In the genomic region with DNA sequence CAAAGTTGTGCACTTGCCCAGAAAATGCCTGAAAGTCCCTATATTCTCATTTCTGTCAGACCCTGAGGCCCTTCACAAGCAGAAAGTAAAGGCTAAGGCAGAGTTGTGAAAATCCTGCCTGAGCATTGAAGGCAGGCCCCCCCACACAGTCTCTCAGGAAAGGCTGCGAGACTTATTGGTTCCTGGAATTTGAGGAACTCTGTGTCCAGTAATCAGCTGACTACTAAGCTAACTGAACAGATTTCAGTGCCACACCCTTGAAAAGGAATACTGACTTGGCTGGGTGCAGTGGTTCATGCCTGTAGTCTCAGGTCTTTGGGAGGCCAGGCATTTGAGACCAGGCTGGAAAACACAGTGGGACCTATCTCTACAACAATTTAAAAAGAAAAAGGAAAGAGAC, we compare ENCODE assay signal across 14 cellular contexts. TPM values are rescaled to one million over a fixed set of nuclear protein-coding genes. Genes with fewer than 3 reads are reported as not detected.
DNase-seq lines count a peak whose midpoint lies in the region; ATAC-seq and TF ChIP-seq lines count a peak whose summit lies in the region.
"Had no signal": no experiment of that assay in that cellular context is flagged by ENCODE, and none has a peak within 500 bp of the region (broad histone marks: within the 10 kb centered on the region; RNA-seq: fewer than 3 reads in every experiment).

No MANE protein-coding gene starts in this region.

- H3K4me2 ChIP-seq in GM23338 = no peak overlapping the region
- H3K4me2 ChIP-seq: KMS-11 had no signal

- H3K4me1 ChIP-seq in transverse colon (peaks cover 0 to 8% (median 2%) of the 10 kb centered on the region in 4 donors), GM23338 (ENCODE audit: insufficient read depth) (no peaks in the 10 kb centered on the region)
- H3K4me1 ChIP-seq: ascending aorta, vagina had no signal

- no peak overlapping the region for H2AFZ ChIP-seq in GM23338

- DNase-seq in HFFc6 (peak; percentile 41), chondrocyte (ENCODE audit: low spot score) (no peak), left colon (peak; percentile 30 to 50), transverse colon (peak; percentile 35), amniotic stem cell (lab: John Stamatoyannopoulos, UW) (no peak), GM23338 (ENCODE audit: low spot score) (no peak)
- DNase-seq: activated CD8-positive, alpha-beta T cell treated with anti-CD3 and anti-CD28 coated beads, Interleukin-2, amount 10 ng/mL, durations not matched to agents 7 days and 5 days; NCI-H1436 had no signal

- H3K4me1 Mint-ChIP-seq in HFFc6 (ENCODE audit: low read depth) = peaks cover 24% of the 10 kb centered on the region
- peaks cover 11% of the 10 kb centered on the region for H3K4me1 Mint-ChIP-seq in chondrocyte (ENCODE audit: low read depth)
- H3K4me1 Mint-ChIP-seq in GM23338 = no peaks in the 10 kb centered on the region
- H3K4me1 Mint-ChIP-seq: stimulated activated effector memory CD8-positive, alpha-beta T cell treated with anti-CD3 and anti-CD28 coated beads, Interleukin-12 subunit alpha, Interleukin-12 subunit beta, amount 100 ng/mL, for 72 hours had no signal

- TF ChIP-seq POLR2A in transverse colon (IDR thresholded peaks at IDR 0.05) = no peak

- H3K4me3 Mint-ChIP-seq in HFFc6 (no peak overlapping the region), chondrocyte (ENCODE audit: unreplicated experiment) (no peak overlapping the region), GM23338 (no peak overlapping the region)
- H3K4me3 Mint-ChIP-seq: activated CD8-positive, alpha-beta T cell treated with anti-CD3 and anti-CD28 coated beads, Interleukin-2, amount 10 ng/mL, durations not matched to agents 7 days and 5 days; stimulated activated effector memory CD8-positive, alpha-beta T cell treated with anti-CD3 and anti-CD28 coated beads, Interleukin-12 subunit alpha, Interleukin-12 subunit beta, amount 100 ng/mL, for 72 hours had no signal

- H3K9me3 Mint-ChIP-seq in HFFc6 (no peaks in the 10 kb centered on the region), chondrocyte (ENCODE audit: low read depth) (no peaks in the 10 kb centered on the region), GM23338 (no peaks in the 10 kb centered on the region)
- H3K9me3 Mint-ChIP-seq: stimulated activated effector memory CD8-positive, alpha-beta T cell treated with anti-CD3 and anti-CD28 coated beads, Interleukin-12 subunit alpha, Interleukin-12 subunit beta, amount 100 ng/mL, for 72 hours had no signal

- H3K9me3 ChIP-seq in transverse colon = no peaks in the 10 kb centered on the region
- H3K9me3 ChIP-seq: ascending aorta, vagina had no signal

- H4K20me1 ChIP-seq in GM23338 (replicated peaks; ENCODE audit: insufficient read depth) = no peaks in the 10 kb centered on the region

- ATAC-seq in left colon = peak; percentile 95
- ATAC-seq in HG03045 (IDR thresholded peaks at IDR 0.05; ENCODE audit: unreplicated experiment) = no peak
- ATAC-seq in GM23338 = no peak
- ATAC-seq: activated CD8-positive, alpha-beta T cell treated with anti-CD3 and anti-CD28 coated beads, Interleukin-2, amount 10 ng/mL, durations not matched to agents 7 days and 5 days; stimulated activated effector memory CD8-positive, alpha-beta T cell treated with anti-CD3 and anti-CD28 coated beads, Interleukin-12 subunit alpha, Interleukin-12 subunit beta, amount 100 ng/mL, for 72 hours had no signal

- H3K9me2 ChIP-seq in GM23338 (ENCODE audit: insufficient read depth) = no peaks in the 10 kb centered on the region

- H3K27ac ChIP-seq in transverse colon = no peak overlapping the region
- no peak overlapping the region for H3K27ac ChIP-seq in GM23338 (ENCODE audit: low read depth)
- H3K27ac ChIP-seq: ascending aorta, KMS-11, vagina had no signal

- H3K27me3 Mint-ChIP-seq in HFFc6 (ENCODE audit: insufficient read depth) (peaks cover 23% of the 10 kb centered on the region), chondrocyte (ENCODE audit: low read depth) (no peaks in the 10 kb centered on the region), GM23338 (ENCODE audit: insufficient read depth, low read depth, poor library complexity) (no peaks in the 10 kb centered on the region)

- WGBS in transverse colon (ENCODE audit: low coverage in 1 of 2), 2 donors = 22% methylated on average over 1 of the region's 1 CpG; no CpG with 5 or more reads in 1 of the 2 donors

- H3K36me3 ChIP-seq in transverse colon = no peaks in the 10 kb centered on the region
- no peaks in the 10 kb centered on the region for H3K36me3 ChIP-seq in GM23338 (ENCODE audit: insufficient read depth)
- H3K36me3 ChIP-seq: ascending aorta, vagina had no signal

- H3K27ac Mint-ChIP-seq in HFFc6 (peak overlapping the region; percentile 82), chondrocyte (ENCODE audit: unreplicated experiment) (peak overlapping the region; percentile 45), GM23338 (no peak overlapping the region)
- H3K27ac Mint-ChIP-seq: activated CD8-positive, alpha-beta T cell treated with anti-CD3 and anti-CD28 coated beads, Interleukin-2, amount 10 ng/mL, durations not matched to agents 7 days and 5 days; stimulated activated effector memory CD8-positive, alpha-beta T cell treated with anti-CD3 and anti-CD28 coated beads, Interleukin-12 subunit alpha, Interleukin-12 subunit beta, amount 100 ng/mL, for 72 hours had no signal

- H3K4me3 ChIP-seq in transverse colon (no peak overlapping the region), GM23338 (no peak overlapping the region)
- H3K4me3 ChIP-seq: ascending aorta, vagina had no signal

- H3F3A ChIP-seq in GM23338 (replicated peaks; ENCODE audit: low read depth) = no peaks in the 10 kb centered on the region

- H3K79me2 ChIP-seq in GM23338 (replicated peaks; ENCODE audit: insufficient read depth) = no peaks in the 10 kb centered on the region

- intact Hi-C loops in left colon (cut with DNase I, micrococcal nuclease) (no loop called here), transverse colon (cut with DNase I; ENCODE audit: low total_unique reads) (no loop called here)

- no peak for TF ChIP-seq CTCF in HFFc6 (IDR thresholded peaks at IDR 0.05)
- no peak for TF ChIP-seq CTCF in chondrocyte (IDR thresholded peaks at IDR 0.05)
- no peak for TF ChIP-seq CTCF in transverse colon (IDR thresholded peaks at IDR 0.05)
- TF ChIP-seq CTCF in GM23338 (conservative IDR thresholded peaks at IDR 0.05; ENCODE audit: low read depth in 2 of 2) = no peak

- H3K36me3 Mint-ChIP-seq in HFFc6 (ENCODE audit: low read depth) (no peaks in the 10 kb centered on the region), chondrocyte (ENCODE audit: low read depth) (no peaks in the 10 kb centered on the region), GM23338 (ENCODE audit: low read depth) (no peaks in the 10 kb centered on the region)
- H3K36me3 Mint-ChIP-seq: CD14-positive monocyte; stimulated activated effector memory CD8-positive, alpha-beta T cell treated with anti-CD3 and anti-CD28 coated beads, Interleukin-12 subunit alpha, Interleukin-12 subunit beta, amount 100 ng/mL, for 72 hours had no signal

- no peak for TF ChIP-seq EP300 in transverse colon (IDR thresholded peaks at IDR 0.05; ENCODE audit: low read depth)

- H3K27me3 ChIP-seq in transverse colon (no peaks in the 10 kb centered on the region), GM23338 (ENCODE audit: insufficient read depth) (no peaks in the 10 kb centered on the region)
- H3K27me3 ChIP-seq: ascending aorta, vagina had no signal

- in situ Hi-C loops in transverse colon (cut with MboI; ENCODE audit: low pct_ligation_motif_present in 1 of 4, low pct_unique_long_range_greater_than_20kb in 1 of 4, low sequenced_read_pairs in 3 of 4) = no loop called here

TF ChIP-seq in GM23338, 12 proteins besides CTCF, POLR2A, EP300 and RAD21:
- no peak for TF ChIP-seq STAT1 (IDR thresholded peaks at IDR 0.05; ENCODE audit: unreplicated experiment)
- TF ChIP-seq CREB1 (CRISPR knock-in tag; IDR thresholded peaks at IDR 0.05; ENCODE audit: low read depth) = no peak
- no peak for TF ChIP-seq EZH2 (IDR thresholded peaks at IDR 0.05; ENCODE audit: low read depth, unreplicated experiment)
- TF ChIP-seq, protein P1, sequence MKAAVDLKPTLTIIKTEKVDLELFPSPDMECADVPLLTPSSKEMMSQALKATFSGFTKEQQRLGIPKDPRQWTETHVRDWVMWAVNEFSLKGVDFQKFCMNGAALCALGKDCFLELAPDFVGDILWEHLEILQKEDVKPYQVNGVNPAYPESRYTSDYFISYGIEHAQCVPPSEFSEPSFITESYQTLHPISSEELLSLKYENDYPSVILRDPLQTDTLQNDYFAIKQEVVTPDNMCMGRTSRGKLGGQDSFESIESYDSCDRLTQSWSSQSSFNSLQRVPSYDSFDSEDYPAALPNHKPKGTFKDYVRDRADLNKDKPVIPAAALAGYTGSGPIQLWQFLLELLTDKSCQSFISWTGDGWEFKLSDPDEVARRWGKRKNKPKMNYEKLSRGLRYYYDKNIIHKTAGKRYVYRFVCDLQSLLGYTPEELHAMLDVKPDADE (IDR thresholded peaks at IDR 0.05) = no peak
- TF ChIP-seq ZNF331 (CRISPR knock-in tag; IDR thresholded peaks at IDR 0.05; ENCODE audit: low read depth) = no peak
- TF ChIP-seq EZH2phosphoT487 (IDR thresholded peaks at IDR 0.05; ENCODE audit: unreplicated experiment) = no peak
- TF ChIP-seq NANOG (IDR thresholded peaks at IDR 0.05; ENCODE audit: borderline replicate concordance) = no peak
- no peak for TF ChIP-seq JUNB (IDR thresholded peaks at IDR 0.05; ENCODE audit: unreplicated experiment)
- no peak for TF ChIP-seq ZNF114 (CRISPR knock-in tag; IDR thresholded peaks at IDR 0.05)
TF ChIP-seq in GM23338: peak in this region for 0.

RNA-seq across cellular contexts. Expression of a gene that starts 21.1 kb away (rescaled TPM):
- total RNA-seq in HFFc6 (2021; fragmentation: NEBNext Ultra II Directional; extraction: Animal tissue kit (Norgen Biotek cat#: 25700)) = 10 to 100 TPM; 50.1 to 56.8 (median 54.3) TPM
- total RNA-seq in chondrocyte (39.9 to 43.3 TPM (median 43.2 TPM) in 3 replicates), left colon (10 to 100 TPM; 54.2 to 57.2 TPM), transverse colon (10 to 100 TPM; 10.5 to 45.2 (median 27.8) TPM)
- 45.5 and 52.2 TPM in 2 replicates for total RNA-seq in GM23338 (2014; rRNA removed; shearing (Covaris generic))
- 37.8 and 40.9 TPM in 2 replicates for polyA plus RNA-seq in GM23338 (2016; fragmentation: Nextera tagmentation; extraction: Ambion mirVana)

Comparison
In these comparisons a context has a peak if more than half of its experiments do, and no peak if none do; other contexts are left out.
1. DNase-seq: peak in HFFc6 (single experiment), left colon (2 of 2) and transverse colon (single experiment); none in chondrocyte (single experiment), amniotic stem cell (single experiment) and GM23338 (single experiment).